ENCODE assay signal across 10 cellular contexts in genomic region chr13:29125934-29126424, GRCh38.
DNase-seq lines count a peak whose midpoint lies in the region; ATAC-seq and TF ChIP-seq lines count a peak whose summit lies in the region.
"Had no signal": no experiment of that assay in that cellular context is flagged by ENCODE, and none has a peak within 500 bp of the region (broad histone marks: within the 10 kb centered on the region; RNA-seq: fewer than 3 reads in every experiment).

No MANE protein-coding gene starts in this region.

- TF ChIP-seq POLR2A in sigmoid colon (IDR thresholded peaks at IDR 0.05) = no peak

- H3K27me3 Mint-ChIP-seq in osteocyte (ENCODE audit: unreplicated experiment) = no peaks in the 10 kb centered on the region
- H3K27me3 Mint-ChIP-seq: activated naive CD8-positive, alpha-beta T cell treated with anti-CD3 and anti-CD28 coated beads, Interleukin-2, amount 10 ng/mL, durations not matched to agents 7 days and 5 days had no signal

- no peaks in the 10 kb centered on the region for H3K9me3 ChIP-seq in sigmoid colon

- intact Hi-C loops in sigmoid colon (cut with DNase I) = no loop called here

- TF ChIP-seq EP300 in sigmoid colon (IDR thresholded peaks at IDR 0.05) = no peak

- H3K9me3 Mint-ChIP-seq in osteocyte (ENCODE audit: unreplicated experiment) = no peaks in the 10 kb centered on the region
- H3K9me3 Mint-ChIP-seq: activated naive CD8-positive, alpha-beta T cell treated with anti-CD3 and anti-CD28 coated beads, Interleukin-2, amount 10 ng/mL, durations not matched to agents 7 days and 5 days had no signal

- peak overlapping the region in 1 of 4 donors; percentile 50 for H3K27ac ChIP-seq in sigmoid colon

- H3K4me1 ChIP-seq in sigmoid colon = peaks cover 0 to 7% (median 3%) of the 10 kb centered on the region in 4 donors

- WGBS in sigmoid colon, 2 donors = 61 to 73% methylated on average over 5 of the region's 5 CpGs

- H3K4me3 ChIP-seq in sigmoid colon = no peak overlapping the region

- ATAC-seq in GM19025 (IDR thresholded peaks at IDR 0.05; ENCODE audit: low read depth, unreplicated experiment) (peak; percentile 48), HG02884 (IDR thresholded peaks at IDR 0.05; ENCODE audit: unreplicated experiment) (peak; percentile 67)

- H3K27ac Mint-ChIP-seq in osteocyte (ENCODE audit: unreplicated experiment) = no peak overlapping the region
- H3K27ac Mint-ChIP-seq: activated naive CD8-positive, alpha-beta T cell treated with anti-CD3 and anti-CD28 coated beads, Interleukin-2, amount 10 ng/mL, durations not matched to agents 7 days and 5 days; CD14-positive monocyte had no signal

- no peaks in the 10 kb centered on the region for H3K4me1 Mint-ChIP-seq in osteocyte (ENCODE audit: unreplicated experiment)
- H3K4me1 Mint-ChIP-seq: CD14-positive monocyte had no signal

- H3K36me3 Mint-ChIP-seq in osteocyte (ENCODE audit: unreplicated experiment) = no peaks in the 10 kb centered on the region
- H3K36me3 Mint-ChIP-seq: activated naive CD8-positive, alpha-beta T cell treated with anti-CD3 and anti-CD28 coated beads, Interleukin-2, amount 10 ng/mL, durations not matched to agents 7 days and 5 days; CD14-positive monocyte had no signal

- TF ChIP-seq CTCF in osteocyte (IDR thresholded peaks at IDR 0.05) (no peak), sigmoid colon (IDR thresholded peaks at IDR 0.05) (no peak)

- no peaks in the 10 kb centered on the region for H3K27me3 ChIP-seq in sigmoid colon

- DNase-seq in CD1c-positive myeloid dendritic cell (ENCODE audit: extremely low spot score) (peak; percentile 71), NOMO-1 treated with dmso at 0.1 percent for 144 hours (lab: John Stamatoyannopoulos, UW; ENCODE audit: unreplicated experiment) (peak; percentile 76), osteocyte (ENCODE audit: extremely low spot score, unreplicated experiment) (no peak), NCI-H69 (lab: John Stamatoyannopoulos, UW) (no peak), ecto neural progenitor cell (ENCODE audit: low spot score) (no peak), sigmoid colon (no peak)
- DNase-seq: activated naive CD8-positive, alpha-beta T cell treated with anti-CD3 and anti-CD28 coated beads, Interleukin-2, amount 10 ng/mL, durations not matched to agents 7 days and 5 days had no signal

- no peaks in the 10 kb centered on the region for H3K36me3 ChIP-seq in sigmoid colon

- no peak overlapping the region for H3K4me3 Mint-ChIP-seq in osteocyte (ENCODE audit: unreplicated experiment)
- H3K4me3 Mint-ChIP-seq: activated naive CD8-positive, alpha-beta T cell treated with anti-CD3 and anti-CD28 coated beads, Interleukin-2, amount 10 ng/mL, durations not matched to agents 7 days and 5 days; CD14-positive monocyte had no signal

Comparison
In these comparisons a context has a peak if more than half of its experiments do, and no peak if none do; other contexts are left out.
1. DNase-seq: peak in CD1c-positive myeloid dendritic cell (single experiment) and NOMO-1 treated with dmso at 0.1 percent for 144 hours (single experiment); none in osteocyte (single experiment), NCI-H69 (single experiment), ecto neural progenitor cell (single experiment) and sigmoid colon (single experiment).